In genomic region chr11:33389635-33390034, GRCh38 we compare ENCODE assay signal across 15 cellular contexts. TPM values are rescaled to one million over a fixed set of nuclear protein-coding genes. Genes with fewer than 3 reads are reported as not detected.
DNase-seq lines count a peak whose midpoint lies in the region; ATAC-seq, FAIRE-seq and TF ChIP-seq lines count a peak whose summit lies in the region.
"Had no signal": no experiment of that assay in that cellular context is flagged by ENCODE, and none has a peak within 500 bp of the region (broad histone marks: within the 10 kb centered on the region; RNA-seq: fewer than 3 reads in every experiment).

No MANE protein-coding gene starts in this region.

- no peak overlapping the region for H2AFZ ChIP-seq in GM23248

- H3K9me2 ChIP-seq in GM23248 (ENCODE audit: insufficient read depth): no peaks in the 10 kb centered on the region
- H3K9me2 ChIP-seq: SK-N-SH had no signal

- H3K9me3 ChIP-seq in GM23248 (ENCODE audit: low read depth): no peaks in the 10 kb centered on the region

- no peak overlapping the region for H3K4me3 Mint-ChIP-seq in effector memory CD8-positive, alpha-beta T cell
- H3K4me3 Mint-ChIP-seq: central memory CD8-positive, alpha-beta T cell had no signal

- no peaks in the 10 kb centered on the region for H3K36me3 Mint-ChIP-seq in effector memory CD8-positive, alpha-beta T cell (ENCODE audit: insufficient read depth)

- no peaks in the 10 kb centered on the region for H3K4me1 Mint-ChIP-seq in effector memory CD8-positive, alpha-beta T cell (ENCODE audit: low read depth in 2 of 2)
- H3K4me1 Mint-ChIP-seq: central memory CD8-positive, alpha-beta T cell had no signal

- 97 to 99% methylated on average over 4 of the region's 4 CpGs for WGBS in GM23248 (ENCODE audit: low coverage in 1 of 2, low lambda C conversion rate in 2 of 2, missing lambda C conversion rate in 2 of 2), 2 experiments

- FAIRE-seq in H54 (lab: Jason Lieb, UNC): no peak

- H3K36me3 ChIP-seq in GM23248 (ENCODE audit: low read depth): 0 out of 2 replicates have a peak, but pooled peaks cover 13% of the 10 kb centered on the region

- DNase-seq in GM10266 (ENCODE audit: extremely low spot score) (peak; percentile 42), H54 (ENCODE audit: insufficient read length, low spot score) (no peak), GM23248 (no peak), amygdala (lab: John Stamatoyannopoulos, UW) (no peak)
- no peak for DNase-seq in effector memory CD8-positive, alpha-beta T cell
- DNase-seq: activated gamma-delta T cell treated with Interleukin-2 at 50 U/mL for 16 hours; erythroblast; mesendoderm; NCI-H748 treated with DMSO at 0.1 percent for 48 hours; SK-N-SH; stimulated activated CD4-positive, alpha-beta T cell treated with anti-CD3 and anti-CD28 coated beads, Interleukin-2, amount 100 ng/mL, for 48 hours had no signal

- H3K27me3 ChIP-seq in GM23248 (replicated peaks; ENCODE audit: insufficient read depth): no peaks in the 10 kb centered on the region

- no peaks in the 10 kb centered on the region for H3K9me3 Mint-ChIP-seq in effector memory CD8-positive, alpha-beta T cell
- H3K9me3 Mint-ChIP-seq: central memory CD8-positive, alpha-beta T cell had no signal

- H3K79me2 ChIP-seq in GM23248 (ENCODE audit: insufficient read depth): peaks cover 100% of the 10 kb centered on the region

- ATAC-seq in GM19372 (IDR thresholded peaks at IDR 0.05; ENCODE audit: low read depth, unreplicated experiment) (peak; percentile 57), HG02678 (IDR thresholded peaks at IDR 0.05; ENCODE audit: unreplicated experiment) (peak; percentile 68), HG03469 (IDR thresholded peaks at IDR 0.05; ENCODE audit: unreplicated experiment) (peak; percentile 49)
- ATAC-seq in effector memory CD8-positive, alpha-beta T cell (replicated peaks): no peak

- H3K27ac ChIP-seq in GM23248: no peak overlapping the region

- H3F3A ChIP-seq in GM23248 (ENCODE audit: insufficient read depth): no peaks in the 10 kb centered on the region

- H3K9ac ChIP-seq in GM23248: no peak overlapping the region
- H3K9ac ChIP-seq: SK-N-SH had no signal

- in situ Hi-C loops in GM23248 (cut with MboI): no loop called here

- H3K4me1 ChIP-seq in GM23248 (ENCODE audit: insufficient read depth): no peaks in the 10 kb centered on the region

- TF ChIP-seq CTCF in GM10266 (IDR thresholded peaks at IDR 0.05; ENCODE audit: control insufficient read depth, insufficient read depth, low read depth, missing control alignments): no peak

- H4K20me1 ChIP-seq in GM23248 (ENCODE audit: insufficient read depth): no peaks in the 10 kb centered on the region

- H3K4me2 ChIP-seq in GM23248 (ENCODE audit: unreplicated experiment): no peak overlapping the region
- H3K4me2 ChIP-seq: SK-N-SH had no signal

- no peak for TF ChIP-seq POLR2A in H54 (IDR thresholded peaks at IDR 0.05; ENCODE audit: low read depth, low read length)

- H3K27ac Mint-ChIP-seq in effector memory CD8-positive, alpha-beta T cell: no peak overlapping the region

- H3K4me3 ChIP-seq in GM23248: no peak overlapping the region

- H3K27me3 Mint-ChIP-seq in effector memory CD8-positive, alpha-beta T cell: peaks cover 28 to 47% of the 10 kb centered on the region in 2 donors

RNA-seq across cellular contexts. Expression of gene KIAA1549L, which starts 13.7 kb away (rescaled TPM):
- total RNA-seq in GM23248 (2014; rRNA removed; shearing (Covaris generic)): 29.9 and 35.3 TPM in 2 replicates
- 6.3 and 6.9 TPM in 2 replicates for polyA plus RNA-seq in GM23248 (2016; fragmentation: Nextera tagmentation; extraction: Ambion mirVana)
